1 cellular context compared by ENCODE assay signal in the genomic region with DNA sequence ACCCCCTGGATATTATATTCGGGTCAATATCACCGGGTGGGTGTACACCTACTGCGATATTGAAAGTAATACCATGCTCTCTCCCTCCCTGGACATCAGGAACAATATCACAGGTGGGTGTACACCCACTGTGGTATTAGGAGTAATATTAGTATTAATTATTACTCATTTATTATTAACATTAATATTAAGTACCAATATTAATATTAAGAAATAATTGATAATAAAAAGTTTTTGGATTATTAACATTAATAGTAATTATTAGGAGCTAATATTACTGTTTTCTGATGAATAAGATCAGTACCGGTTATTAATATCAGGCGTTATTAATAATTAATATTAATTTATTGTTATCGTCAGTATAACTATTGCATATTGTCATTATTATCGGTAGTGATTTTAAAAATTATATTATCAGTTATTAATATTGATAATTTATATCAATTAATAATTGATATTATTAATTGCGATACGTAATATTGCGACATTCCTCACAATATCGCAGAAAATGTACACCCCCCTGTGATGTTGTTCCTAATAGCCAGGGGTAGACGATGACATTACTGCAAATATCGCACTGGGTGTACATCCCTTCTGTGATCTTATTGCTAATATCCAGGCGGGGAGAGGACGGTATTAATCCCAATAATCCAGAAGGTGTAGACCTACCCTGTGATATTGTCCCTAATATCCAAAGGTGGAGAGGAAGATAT.
A peak's percentile ranks its signal among the peaks of the same experiment; 100 is the strongest.
TF ChIP-seq lines count a peak whose summit lies in the region.

No MANE protein-coding gene starts in this region.

TF ChIP-seq in IMR-90, 13 proteins besides CTCF, POLR2A, EP300 and RAD21:
- no peak for TF ChIP-seq RCOR1 (IDR thresholded peaks at IDR 0.05; ENCODE audit: insufficient replicate concordance, low read length)
- TF ChIP-seq CEBPB (IDR thresholded peaks at IDR 0.05; ENCODE audit: low read depth, low read length): peak; percentile 27; the same call in 1 of the 2 replicates
TF ChIP-seq in IMR-90: peak in this region for 1.
